14 cellular contexts compared by ENCODE assay signal in genomic region chr14:31336646-31337045, GRCh38.
DNase-seq lines count a peak whose midpoint lies in the region; ATAC-seq and TF ChIP-seq lines count a peak whose summit lies in the region.
"Had no signal": no experiment of that assay in that cellular context is flagged by ENCODE, and none has a peak within 500 bp of the region (broad histone marks: within the 10 kb centered on the region; RNA-seq: fewer than 3 reads in every experiment).

No MANE protein-coding gene starts in this region.

- H3K4me1 ChIP-seq in GM23338 (ENCODE audit: insufficient read depth) (no peaks in the 10 kb centered on the region), neural progenitor cell (no peaks in the 10 kb centered on the region)
- H3K4me1 ChIP-seq: heart left ventricle had no signal

- H3K4me2 ChIP-seq in GM23338 (no peak overlapping the region), neural progenitor cell (no peak overlapping the region)

- H3K79me2 ChIP-seq in GM23338 (replicated peaks; ENCODE audit: insufficient read depth) (no peaks in the 10 kb centered on the region), neural progenitor cell (ENCODE audit: low read depth) (no peaks in the 10 kb centered on the region)

- in situ Hi-C loops in G401 (cut with HindIII; ENCODE audit: low sequenced_read_pairs): no loop called here

- no peak overlapping the region for H2AFZ ChIP-seq in GM23338
- no peak overlapping the region for H2AFZ ChIP-seq in neural progenitor cell (replicated peaks)

- H3K36me3 Mint-ChIP-seq in GM23338 (ENCODE audit: low read depth) (peaks cover 31% of the 10 kb centered on the region), neural progenitor cell (peaks cover 13% of the 10 kb centered on the region)

- H3K4me1 Mint-ChIP-seq in GM23338: no peaks in the 10 kb centered on the region
- H3K4me1 Mint-ChIP-seq in neural progenitor cell: peaks cover 6% of the 10 kb centered on the region

- H3K9ac ChIP-seq in neural progenitor cell: no peak overlapping the region

- TF ChIP-seq CTCF in GM23338 (conservative IDR thresholded peaks at IDR 0.05; ENCODE audit: low read depth in 2 of 2) (no peak), neural progenitor cell (IDR thresholded peaks at IDR 0.05) (no peak)

- H3K27me3 ChIP-seq in GM23338 (ENCODE audit: insufficient read depth) (no peaks in the 10 kb centered on the region), neural progenitor cell (no peaks in the 10 kb centered on the region)
- H3K27me3 ChIP-seq: heart left ventricle had no signal

- H3K27ac Mint-ChIP-seq in GM23338 (no peak overlapping the region), neural progenitor cell (no peak overlapping the region)
- H3K27ac Mint-ChIP-seq: natural killer cell treated with Interleukin-12 subunit alpha and Interleukin-12 subunit beta and Interleukin-15 and Interleukin-18, amount 100 ng/mL, for 72 hours had no signal

- H3K36me3 ChIP-seq in GM23338 (ENCODE audit: insufficient read depth) (peaks cover 4% of the 10 kb centered on the region), neural progenitor cell (no peaks in the 10 kb centered on the region)

- no peaks in the 10 kb centered on the region for H3F3A ChIP-seq in GM23338 (replicated peaks; ENCODE audit: low read depth)
- no peaks in the 10 kb centered on the region for H3F3A ChIP-seq in neural progenitor cell (ENCODE audit: low read depth)

- H4K20me1 ChIP-seq in GM23338 (replicated peaks; ENCODE audit: insufficient read depth) (no peaks in the 10 kb centered on the region), neural progenitor cell (ENCODE audit: low read depth) (no peaks in the 10 kb centered on the region)

- H3K27me3 Mint-ChIP-seq in GM23338 (ENCODE audit: insufficient read depth, low read depth, poor library complexity) (peaks cover 2% of the 10 kb centered on the region), neural progenitor cell (ENCODE audit: insufficient read depth, low read depth) (no peaks in the 10 kb centered on the region)
- H3K27me3 Mint-ChIP-seq: natural killer cell treated with Interleukin-12 subunit alpha and Interleukin-12 subunit beta and Interleukin-15 and Interleukin-18, amount 100 ng/mL, for 72 hours had no signal

- ATAC-seq in GM23338 (no peak), GM18861 (IDR thresholded peaks at IDR 0.05; ENCODE audit: unreplicated experiment) (no peak), HG02938 (IDR thresholded peaks at IDR 0.05; ENCODE audit: unreplicated experiment) (no peak), GM21360 (IDR thresholded peaks at IDR 0.05; ENCODE audit: unreplicated experiment) (no peak)
- ATAC-seq: activated CD4-positive, CD25-positive, alpha-beta regulatory T cell treated with anti-CD3 and anti-CD28 coated beads, Interleukin-2, amount 50 U/mL, for 24 hours; heart left ventricle; left lobe of liver; natural killer cell treated with Interleukin-12 subunit alpha and Interleukin-12 subunit beta and Interleukin-15 and Interleukin-18, amount 100 ng/mL, for 72 hours; SK-N-SH treated with all-trans-retinoic acid at 6 μM for 48 hours had no signal

- no peaks in the 10 kb centered on the region for H3K9me2 ChIP-seq in GM23338 (ENCODE audit: insufficient read depth)

- 0 out of 2 replicates have a peak overlapping the region, but pooled peaks have one; percentile 8 for H3K27ac ChIP-seq in GM23338 (ENCODE audit: low read depth)
- H3K27ac ChIP-seq in neural progenitor cell: no peak overlapping the region
- H3K27ac ChIP-seq: heart left ventricle had no signal

- H3K9me3 ChIP-seq in neural progenitor cell (ENCODE audit: low read depth): no peaks in the 10 kb centered on the region

- no peak for DNase-seq in GM23338 (ENCODE audit: low spot score)
- DNase-seq in NCI-H226: peak; percentile 22
- DNase-seq in astrocyte of the hippocampus (ENCODE audit: low read depth, low spot score): peak; percentile 51
- peak; percentile 29 for DNase-seq in neural progenitor cell (ENCODE audit: low spot score)
- DNase-seq in G401 (ENCODE audit: low spot score): no peak
- DNase-seq: heart left ventricle, NCI-H526 had no signal

- peaks cover 25% of the 10 kb centered on the region for H3K9me3 Mint-ChIP-seq in GM23338
- peaks cover 7% of the 10 kb centered on the region for H3K9me3 Mint-ChIP-seq in neural progenitor cell
- H3K9me3 Mint-ChIP-seq: natural killer cell treated with Interleukin-12 subunit alpha and Interleukin-12 subunit beta and Interleukin-15 and Interleukin-18, amount 100 ng/mL, for 72 hours had no signal

- H3K4me3 ChIP-seq in GM23338: no peak overlapping the region
- no peak overlapping the region for H3K4me3 ChIP-seq in neural progenitor cell
- H3K4me3 ChIP-seq: heart left ventricle had no signal

- H3K4me3 Mint-ChIP-seq in GM23338 (no peak overlapping the region), neural progenitor cell (no peak overlapping the region)
- H3K4me3 Mint-ChIP-seq: natural killer cell treated with Interleukin-12 subunit alpha and Interleukin-12 subunit beta and Interleukin-15 and Interleukin-18, amount 100 ng/mL, for 72 hours had no signal

TF ChIP-seq in GM23338, 12 proteins besides CTCF, POLR2A, EP300 and RAD21 (continues in another document):
- no peak for TF ChIP-seq ZNF331 (CRISPR knock-in tag; IDR thresholded peaks at IDR 0.05; ENCODE audit: low read depth)
- TF ChIP-seq ZNF462 (CRISPR knock-in tag; IDR thresholded peaks at IDR 0.05): no peak
- TF ChIP-seq POLR2AphosphoS5 (IDR thresholded peaks at IDR 0.05; ENCODE audit: low read depth): no peak
- no peak for TF ChIP-seq ZNF114 (CRISPR knock-in tag; IDR thresholded peaks at IDR 0.05)
- no peak for TF ChIP-seq EZH2phosphoT487 (IDR thresholded peaks at IDR 0.05; ENCODE audit: unreplicated experiment)
- TF ChIP-seq CREB1 (CRISPR knock-in tag; IDR thresholded peaks at IDR 0.05; ENCODE audit: low read depth): no peak
- no peak for TF ChIP-seq ETS1 (IDR thresholded peaks at IDR 0.05)
- TF ChIP-seq EZH2 (IDR thresholded peaks at IDR 0.05; ENCODE audit: low read depth, unreplicated experiment): no peak

Comparison
In these comparisons a context has a peak if more than half of its experiments do, and no peak if none do; other contexts are left out.
1. DNase-seq: peak in NCI-H226 (single experiment), astrocyte of the hippocampus (single experiment) and neural progenitor cell (single experiment); none in GM23338 (single experiment) and G401 (single experiment).